ENCODE assay signal across 15 cellular contexts in the genomic region with DNA sequence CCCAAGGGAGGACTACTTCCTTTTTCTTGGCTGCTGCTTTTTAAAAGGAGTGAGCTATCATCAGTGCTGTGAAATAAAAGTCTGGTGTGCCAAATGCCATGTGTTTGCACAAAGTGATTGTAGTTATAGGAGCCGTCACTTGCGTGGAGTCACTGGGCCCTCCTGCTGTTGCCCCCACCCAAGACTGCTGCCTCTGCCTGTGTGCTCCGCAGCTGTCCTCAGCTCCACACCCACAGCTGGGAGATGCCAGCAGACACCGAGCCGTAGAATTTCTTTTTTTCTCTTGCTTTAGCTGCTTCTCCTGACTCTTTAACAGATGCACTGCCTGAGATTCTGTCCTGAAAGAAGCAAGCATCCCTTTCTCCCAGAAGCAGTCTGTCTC. TPM values are rescaled to one million over a fixed set of nuclear protein-coding genes. Genes with fewer than 3 reads are reported as not detected.
A peak's percentile ranks its signal among the peaks of the same experiment; 100 is the strongest.
DNase-seq lines count a peak whose midpoint lies in the region; ATAC-seq and TF ChIP-seq lines count a peak whose summit lies in the region.
"Had no signal": no experiment of that assay in that cellular context is flagged by ENCODE, and none has a peak within 500 bp of the region (broad histone marks: within the 10 kb centered on the region; RNA-seq: fewer than 3 reads in every experiment).

No MANE protein-coding gene starts in this region.

- DNase-seq in Right ventricle myocardium inferior (ENCODE audit: missing footprints): no peak
- no peak for DNase-seq in Right ventricle myocardium superior
- no peak for DNase-seq in mucosa of descending colon
- DNase-seq in SIG-M5 (lab: John Stamatoyannopoulos, UW): no peak
- no peak for DNase-seq in psoas muscle
- no peak for DNase-seq in cortex of kidney (lab: John Stamatoyannopoulos, UW)
- DNase-seq: activated CD4-positive, alpha-beta T cell treated with anti-CD3 and anti-CD28 coated beads, Interleukin-2, amount 50 U/mL, for 4 hours; EL; NCI-H446 had no signal

- H3K27me3 ChIP-seq in psoas muscle (ENCODE audit: insufficient read depth in 3 of 3, low read length in 2 of 3): no peaks in the 10 kb centered on the region
- H3K27me3 ChIP-seq: heart right ventricle, right lobe of liver had no signal

- WGBS in psoas muscle, 3 donors: 26 to 41% (median 36%) methylated on average over 5 of the region's 5 CpGs

- no peaks in the 10 kb centered on the region for H3K27me3 Mint-ChIP-seq in brain

- peaks cover 42% of the 10 kb centered on the region for H3K36me3 Mint-ChIP-seq in brain

- H3K9me3 ChIP-seq in mucosa of descending colon: no peaks in the 10 kb centered on the region
- no peaks in the 10 kb centered on the region for H3K9me3 ChIP-seq in psoas muscle
- H3K9me3 ChIP-seq: heart right ventricle, right lobe of liver had no signal

- H3K4me3 Mint-ChIP-seq in brain: no peak overlapping the region
- H3K4me3 Mint-ChIP-seq: CD14-positive monocyte; T-helper 1 cell treated with Interleukin-12 subunit alpha and Interleukin-12 subunit beta and Interleukin-4 antibody, amounts not matched to agents 30 μg/mL and 1 μg/mL, for 36 hours had no signal

- intact Hi-C loops in Right ventricle myocardium inferior (cut with DNase I) (no loop called here), Right ventricle myocardium superior (cut with DNase I) (no loop called here), mucosa of descending colon (cut with DNase I, micrococcal nuclease) (no loop called here), psoas muscle (cut with DNase I) (no loop called here)

- TF ChIP-seq CTCF in brain (conservative IDR thresholded peaks at IDR 0.05) (no peak), mucosa of descending colon (IDR thresholded peaks at IDR 0.05) (no peak), psoas muscle (IDR thresholded peaks at IDR 0.05) (no peak)

- H3K9me3 Mint-ChIP-seq in brain: no peaks in the 10 kb centered on the region
- H3K9me3 Mint-ChIP-seq: T-helper 1 cell treated with Interleukin-12 subunit alpha and Interleukin-12 subunit beta and Interleukin-4 antibody, amounts not matched to agents 30 μg/mL and 1 μg/mL, for 36 hours had no signal

- H3K4me1 ChIP-seq in mucosa of descending colon (ENCODE audit: low read depth): peaks cover 4% of the 10 kb centered on the region
- no peaks in the 10 kb centered on the region for H3K4me1 ChIP-seq in psoas muscle

- ATAC-seq in Right ventricle myocardium inferior (peak; percentile 16), Right ventricle myocardium superior (ENCODE audit: poor library complexity) (no peak), mucosa of descending colon (peak; percentile 62), psoas muscle (no peak)

- peak overlapping the region in 3 of 5 experiments; percentile 65 to 84 (median 72) for H3K27ac Mint-ChIP-seq in brain
- H3K27ac Mint-ChIP-seq: T-helper 1 cell treated with Interleukin-12 subunit alpha and Interleukin-12 subunit beta and Interleukin-4 antibody, amounts not matched to agents 30 μg/mL and 1 μg/mL, for 36 hours had no signal

- H3K27ac ChIP-seq in psoas muscle: no peak overlapping the region

- H3K4me3 ChIP-seq in mucosa of descending colon: no peak overlapping the region
- H3K4me3 ChIP-seq in psoas muscle: no peak overlapping the region
- H3K4me3 ChIP-seq: heart right ventricle, lung, right lobe of liver had no signal

- no peaks in the 10 kb centered on the region for H3K36me3 ChIP-seq in mucosa of descending colon (ENCODE audit: low read depth)
- H3K36me3 ChIP-seq in psoas muscle (ENCODE audit: insufficient read depth in 1 of 2, low read depth in 1 of 2): peaks cover 3 to 54% of the 10 kb centered on the region in 2 donors

- peaks cover 9% of the 10 kb centered on the region for H3K4me1 Mint-ChIP-seq in brain

RNA-seq across cellular contexts. Expression of a gene that starts 9.8 kb away (rescaled TPM):
- total RNA-seq in Right ventricle myocardium inferior: 19.5 TPM
- total RNA-seq in Right ventricle myocardium superior: 18.7 TPM
- 51.0 TPM for polyA plus RNA-seq in brain (ENCODE audit: insufficient read depth, low read depth, low replicate concordance)
- total RNA-seq in mucosa of descending colon: 10 to 100 TPM; 25.7 to 35.0 (median 28.0) TPM
- 10 to 100 TPM; 16.1 to 25.7 (median 23.5) TPM for total RNA-seq in psoas muscle
- 10 to 100 TPM; 10.3 to 29.5 (median 13.2) TPM for polyA plus RNA-seq in psoas muscle

RNA-seq across cellular contexts. Expression of a gene that starts 38.9 kb away (rescaled TPM):
- total RNA-seq in Right ventricle myocardium inferior: 10.8 TPM
- total RNA-seq in Right ventricle myocardium superior: 12.0 TPM
- polyA plus RNA-seq in brain (ENCODE audit: insufficient read depth, low read depth, low replicate concordance): 74.2 TPM
- total RNA-seq in mucosa of descending colon: 10 to 100 TPM; 17.1 to 26.1 (median 19.4) TPM
- total RNA-seq in psoas muscle: 10 to 100 TPM in 1 of 4 donors, 1 to 10 TPM in 3; 6.7 to 12.3 (median 7.4) TPM
- 10 to 100 TPM in 2 of 3 donors, 1 to 10 TPM in 1; 9.6 to 20.5 (median 14.2) TPM for polyA plus RNA-seq in psoas muscle

RNA-seq across cellular contexts. Expression of a gene that starts 57.7 kb away (rescaled TPM):
- total RNA-seq in Right ventricle myocardium inferior: 247 TPM
- 203 TPM for total RNA-seq in Right ventricle myocardium superior
- 822 TPM for polyA plus RNA-seq in brain (ENCODE audit: insufficient read depth, low read depth, low replicate concordance)
- 100 to 1,000 TPM; 235 to 322 (median 321) TPM for total RNA-seq in mucosa of descending colon
- 10 to 100 TPM; 42.6 to 91.4 (median 56.2) TPM for total RNA-seq in psoas muscle
- 10 to 100 TPM; 18.1 to 30.7 (median 26.4) TPM for polyA plus RNA-seq in psoas muscle

Comparison
In these comparisons a context has a peak if more than half of its experiments do, and no peak if none do; other contexts are left out.
1. ATAC-seq: peak in Right ventricle myocardium inferior (single experiment) and mucosa of descending colon (single experiment); none in Right ventricle myocardium superior (single experiment) and psoas muscle (0 of 4).